In genomic region chr11:62752994-62753735, GRCh38 we compare ENCODE assay signal across 8 cellular contexts. TPM values are rescaled to one million over a fixed set of nuclear protein-coding genes. Genes with fewer than 3 reads are reported as not detected.
DNase-seq lines count a peak whose midpoint lies in the region; ATAC-seq, FAIRE-seq and TF ChIP-seq lines count a peak whose summit lies in the region.

No MANE protein-coding gene starts in this region.

- peaks cover 2% of the 10 kb centered on the region; the same call in 1 of the 3 replicates for H3K9me3 Mint-ChIP-seq in GM23338
- H3K9me3 Mint-ChIP-seq in glutamatergic neuron (ENCODE audit: unreplicated experiment): peaks cover 13% of the 10 kb centered on the region

- WGBS in small intestine, 3 donors: 37 to 71% (median 55%) methylated on average over 14 to 15 of the region's 15 CpGs

- peaks cover 78% of the 10 kb centered on the region for H3K79me2 ChIP-seq in GM23338 (replicated peaks; ENCODE audit: insufficient read depth)

- H3K9me2 ChIP-seq in GM23338 (ENCODE audit: insufficient read depth): no peaks in the 10 kb centered on the region

- peak overlapping the region; percentile 69 for H3K4me3 ChIP-seq in GM23338
- H3K4me3 ChIP-seq in WERI-Rb-1 (ENCODE audit: low read depth, low read length): peak overlapping the region; percentile 77
- peak overlapping the region in 1 of 2 donors; percentile 58 for H3K4me3 ChIP-seq in small intestine (ENCODE audit: low read depth in 1 of 2, low read length in 2 of 2)

- DNase-seq in GM23338 (ENCODE audit: low spot score) (no peak), WERI-Rb-1 (no peak), glutamatergic neuron (no peak), small intestine (no peak), A172 (ENCODE audit: low spot score) (no peak), middle frontal gyrus (ENCODE audit: extremely low spot score, low spot score) (no peak)

- no peaks in the 10 kb centered on the region for H3K27me3 ChIP-seq in GM23338 (ENCODE audit: insufficient read depth)
- H3K27me3 ChIP-seq in WERI-Rb-1 (ENCODE audit: insufficient read depth, low read depth, severe bottlenecking): no peaks in the 10 kb centered on the region
- H3K27me3 ChIP-seq in small intestine (ENCODE audit: control insufficient read depth in 2 of 2, insufficient read depth in 2 of 2, low read length in 2 of 2): no peaks in the 10 kb centered on the region

- H4K20me1 ChIP-seq in GM23338 (replicated peaks; ENCODE audit: insufficient read depth): peaks cover 43% of the 10 kb centered on the region

- peaks cover 20% of the 10 kb centered on the region for H3K27me3 Mint-ChIP-seq in GM23338 (ENCODE audit: insufficient read depth, low read depth, poor library complexity)
- peaks cover 3% of the 10 kb centered on the region for H3K27me3 Mint-ChIP-seq in glutamatergic neuron (ENCODE audit: unreplicated experiment)

- ATAC-seq in GM23338: no peak
- no peak for ATAC-seq in GM21737 (IDR thresholded peaks at IDR 0.05; ENCODE audit: unreplicated experiment)
- no peak for ATAC-seq in HG02610 (IDR thresholded peaks at IDR 0.05; ENCODE audit: unreplicated experiment)

- H3K9me3 ChIP-seq in WERI-Rb-1 (ENCODE audit: severe bottlenecking) (no peaks in the 10 kb centered on the region), small intestine (ENCODE audit: control insufficient read depth, low read depth) (no peaks in the 10 kb centered on the region)

- H3K36me3 Mint-ChIP-seq in GM23338 (ENCODE audit: low read depth) (peaks cover 72% of the 10 kb centered on the region), glutamatergic neuron (ENCODE audit: unreplicated experiment) (no peaks in the 10 kb centered on the region)

- peak overlapping the region; percentile 98 for H3K4me3 Mint-ChIP-seq in GM23338
- peak overlapping the region; percentile 93 for H3K4me3 Mint-ChIP-seq in glutamatergic neuron (ENCODE audit: unreplicated experiment)

- H3K36me3 ChIP-seq in GM23338 (ENCODE audit: insufficient read depth) (peaks cover 41% of the 10 kb centered on the region), WERI-Rb-1 (peaks cover 22% of the 10 kb centered on the region), small intestine (ENCODE audit: control insufficient read depth in 2 of 2, insufficient read depth in 2 of 2, low read length in 2 of 2) (peaks cover 2 to 3% of the 10 kb centered on the region in 2 donors)

- H3K4me1 Mint-ChIP-seq in GM23338: peaks cover 22% of the 10 kb centered on the region
- H3K4me1 Mint-ChIP-seq in glutamatergic neuron (ENCODE audit: low read depth, unreplicated experiment): peaks cover 1% of the 10 kb centered on the region

- no peak overlapping the region for H2AFZ ChIP-seq in GM23338

- peak overlapping the region; percentile 86; the same call in 1 of the 2 replicates for H3K27ac ChIP-seq in GM23338 (ENCODE audit: low read depth)
- peak overlapping the region; percentile 84 for H3K27ac ChIP-seq in WERI-Rb-1
- peak overlapping the region; percentile 32 to 98 for H3K27ac ChIP-seq in small intestine (ENCODE audit: low read depth in 1 of 2, low read length in 1 of 2)

- H3K4me1 ChIP-seq in GM23338 (ENCODE audit: insufficient read depth) (peaks cover 25% of the 10 kb centered on the region; the same call in 1 of the 2 replicates), small intestine (ENCODE audit: control insufficient read depth in 2 of 2, insufficient read depth in 1 of 2, low read depth in 1 of 2, low read length in 1 of 2) (peaks cover 0 to 7% of the 10 kb centered on the region in 2 donors)

- peaks cover 41% of the 10 kb centered on the region for H3F3A ChIP-seq in GM23338 (replicated peaks; ENCODE audit: low read depth)

- H3K4me2 ChIP-seq in GM23338: peak overlapping the region; percentile 71

- peak overlapping the region; percentile 97 for H3K27ac Mint-ChIP-seq in GM23338
- H3K27ac Mint-ChIP-seq in glutamatergic neuron (ENCODE audit: unreplicated experiment): peak overlapping the region; percentile 97

- FAIRE-seq in small intestine (lab: Jason Lieb, UNC): no peak

- TF ChIP-seq CTCF in GM23338 (conservative IDR thresholded peaks at IDR 0.05; ENCODE audit: low read depth in 2 of 2) (no peak), WERI-Rb-1 (IDR thresholded peaks at IDR 0.05; ENCODE audit: low read depth, low read length) (no peak), glutamatergic neuron (IDR thresholded peaks at IDR 0.05; ENCODE audit: partially characterized antibody, unreplicated experiment) (no peak)

TF ChIP-seq in GM23338, 12 proteins besides CTCF, POLR2A, EP300 and RAD21:
- TF ChIP-seq CREB1 (CRISPR knock-in tag; IDR thresholded peaks at IDR 0.05; ENCODE audit: low read depth) (no peak), NANOG (IDR thresholded peaks at IDR 0.05; ENCODE audit: borderline replicate concordance) (no peak), STAT1 (IDR thresholded peaks at IDR 0.05; ENCODE audit: unreplicated experiment) (no peak)

RNA-seq across cellular contexts. Expression of gene ZBTB3, which starts 0.8 kb away (rescaled TPM):
- 82.6 and 91.7 TPM in 2 replicates for total RNA-seq in GM23338 (2014; rRNA removed; shearing (Covaris generic))
- polyA plus RNA-seq in GM23338 (2016; fragmentation: Nextera tagmentation; extraction: Ambion mirVana): 47.8 and 52.2 TPM in 2 replicates
- 14.6 TPM for total RNA-seq in glutamatergic neuron (ENCODE audit: unreplicated experiment)
- 1 to 10 TPM in 2 of 3 donors, under 1 TPM in 1; 0.27 to 4.7 (median 4.3) TPM for polyA plus RNA-seq in small intestine
- 5.8 and 14.1 TPM in 2 replicates for total RNA-seq in A172 (2014; rRNA removed; shearing (Covaris generic))

RNA-seq across cellular contexts. Expression of gene POLR2G, which starts 8.2 kb away (rescaled TPM):
- total RNA-seq in GM23338 (2014; rRNA removed; shearing (Covaris generic)): 101 and 117 TPM in 2 replicates
- polyA plus RNA-seq in GM23338 (2016; fragmentation: Nextera tagmentation; extraction: Ambion mirVana): 193 and 196 TPM in 2 replicates
- 92.5 TPM for total RNA-seq in glutamatergic neuron (ENCODE audit: unreplicated experiment)
- polyA plus RNA-seq in small intestine: 100 to 1,000 TPM in 1 of 3 donors, 10 to 100 TPM in 2; 67.5 to 130 (median 88.4) TPM
- total RNA-seq in A172 (2014; rRNA removed; shearing (Covaris generic)): 96.7 and 104 TPM in 2 replicates

RNA-seq across cellular contexts. Expression of gene TAF6L, which starts 18.0 kb away (rescaled TPM):
- 30.6 and 50.6 TPM in 2 replicates for total RNA-seq in GM23338 (2014; rRNA removed; shearing (Covaris generic))
- polyA plus RNA-seq in GM23338 (2016; fragmentation: Nextera tagmentation; extraction: Ambion mirVana): 21.8 and 23.0 TPM in 2 replicates
- 39.4 TPM for total RNA-seq in glutamatergic neuron (ENCODE audit: unreplicated experiment)
- polyA plus RNA-seq in small intestine: 10 to 100 TPM; 13.5 to 17.3 (median 16.1) TPM
- 28.0 TPM in 2 replicates for total RNA-seq in A172 (2014; rRNA removed; shearing (Covaris generic))

RNA-seq across cellular contexts. Expression of gene TTC9C, which starts 24.9 kb away (rescaled TPM):
- total RNA-seq in GM23338 (2014; rRNA removed; shearing (Covaris generic)): 27.5 and 51.4 TPM in 2 replicates
- polyA plus RNA-seq in GM23338 (2016; fragmentation: Nextera tagmentation; extraction: Ambion mirVana) (42.0 and 42.6 TPM in 2 replicates), small intestine (10 to 100 TPM; 13.5 to 34.2 (median 28.6) TPM)
- 34.1 TPM for total RNA-seq in glutamatergic neuron (ENCODE audit: unreplicated experiment)
- 41.0 and 69.6 TPM in 2 replicates for total RNA-seq in A172 (2014; rRNA removed; shearing (Covaris generic))

RNA-seq across cellular contexts. Expression of gene HNRNPUL2, which starts 25.9 kb away (rescaled TPM):
- total RNA-seq in GM23338 (2014; rRNA removed; shearing (Covaris generic)): 18.3 and 21.7 TPM in 2 replicates
- polyA plus RNA-seq in GM23338 (2016; fragmentation: Nextera tagmentation; extraction: Ambion mirVana): 9.4 and 10.9 TPM in 2 replicates
- 58.6 TPM for total RNA-seq in glutamatergic neuron (ENCODE audit: unreplicated experiment)
- 10 to 100 TPM; 38.6 to 46.5 (median 41.8) TPM for polyA plus RNA-seq in small intestine
- 5.1 and 6.5 TPM in 2 replicates for total RNA-seq in A172 (2014; rRNA removed; shearing (Covaris generic))
